Comparison of ENCODE assay signal across 11 cellular contexts in genomic region chr18:58649966-58650816, GRCh38. TPM values are rescaled to one million over a fixed set of nuclear protein-coding genes. Genes with fewer than 3 reads are reported as not detected.
DNase-seq lines count a peak whose midpoint lies in the region; ATAC-seq and TF ChIP-seq lines count a peak whose summit lies in the region.
"Had no signal": no experiment of that assay in that cellular context is flagged by ENCODE, and none has a peak within 500 bp of the region (broad histone marks: within the 10 kb centered on the region; RNA-seq: fewer than 3 reads in every experiment).

No MANE protein-coding gene starts in this region.

- H3K27me3 Mint-ChIP-seq in CD4-positive, alpha-beta T cell = no peaks in the 10 kb centered on the region
- H3K27me3 Mint-ChIP-seq in activated naive CD4-positive, alpha-beta T cell treated with anti-CD3 and anti-CD28 coated beads, Interleukin-2, amount 10 ng/mL, durations not matched to agents 7 days and 5 days = no peaks in the 10 kb centered on the region

- no peak for TF ChIP-seq CTCF in CD4-positive, alpha-beta T cell (IDR thresholded peaks at IDR 0.05)
- TF ChIP-seq CTCF in GM20000 (IDR thresholded peaks at IDR 0.05; ENCODE audit: extremely low read depth, missing control alignments) (no peak), foreskin fibroblast (IDR thresholded peaks at IDR 0.05; ENCODE audit: low read depth, low read length) (no peak)

- H3K36me3 Mint-ChIP-seq in CD4-positive, alpha-beta T cell (ENCODE audit: low read depth) = peaks cover 4% of the 10 kb centered on the region
- peaks cover 43% of the 10 kb centered on the region for H3K36me3 Mint-ChIP-seq in activated naive CD4-positive, alpha-beta T cell treated with anti-CD3 and anti-CD28 coated beads, Interleukin-2, amount 10 ng/mL, durations not matched to agents 7 days and 5 days

- no peak overlapping the region for H3K4me3 ChIP-seq in foreskin fibroblast (ENCODE audit: low read depth in 1 of 2, low read length in 2 of 2)

- POLR2A ChIA-PET in CD4-positive, alpha-beta T cell (lab: Charles Lee) = interaction anchor here (0.8 to 1.4 kb wide), 5 partner anchors 9 to 38 kb away, joined by 3 to 6 read pairs (median 3); partner anchors contain the start of gene MALT1

- DNase-seq in CD4-positive, alpha-beta T cell = no peak
- DNase-seq in activated naive CD4-positive, alpha-beta T cell treated with anti-CD3 and anti-CD28 coated beads, Interleukin-2, amount 10 ng/mL, durations not matched to agents 7 days and 5 days = peak; percentile 56
- DNase-seq in NCI-H2227 treated with DMSO at 0.1 percent for 48 hours (lab: John Stamatoyannopoulos, UW) (no peak), NCI-H2196 (lab: John Stamatoyannopoulos, UW; ENCODE audit: unreplicated experiment) (no peak), GM20000 (ENCODE audit: low spot score) (no peak), foreskin fibroblast (no peak)
- DNase-seq: activated gamma-delta T cell, DMS79 treated with DMSO at 0.1 percent for 48 hours, NCI-H2029 treated with DMSO at 0.1 percent for 48 hours had no signal

- peaks cover 6% of the 10 kb centered on the region for H3K9me3 ChIP-seq in CD4-positive, alpha-beta T cell (ENCODE audit: control insufficient read depth, low read length)

- H3K27me3 ChIP-seq in CD4-positive, alpha-beta T cell (ENCODE audit: control insufficient read depth, insufficient read depth, low read length) = no peaks in the 10 kb centered on the region

- CTCF ChIA-PET in CD4-positive, alpha-beta T cell (lab: Charles Lee) = no interaction called here
- CTCF ChIA-PET in activated naive CD4-positive, alpha-beta T cell treated with anti-CD3 and anti-CD28 coated beads, Interleukin-2, amount 10 ng/mL, durations not matched to agents 7 days and 5 days (lab: Charles Lee) = interaction anchor here (0.6 to 1.0 kb wide), 2 partner anchors 35 to 117 kb away, joined by 3 read pairs; no protein-coding TSS in a partner anchor

- H3K27ac Mint-ChIP-seq in CD4-positive, alpha-beta T cell = peak overlapping the region; percentile 37
- peak overlapping the region; percentile 77 for H3K27ac Mint-ChIP-seq in activated naive CD4-positive, alpha-beta T cell treated with anti-CD3 and anti-CD28 coated beads, Interleukin-2, amount 10 ng/mL, durations not matched to agents 7 days and 5 days

- H3K9me3 Mint-ChIP-seq in CD4-positive, alpha-beta T cell = peaks cover 7% of the 10 kb centered on the region
- peaks cover 33% of the 10 kb centered on the region for H3K9me3 Mint-ChIP-seq in activated naive CD4-positive, alpha-beta T cell treated with anti-CD3 and anti-CD28 coated beads, Interleukin-2, amount 10 ng/mL, durations not matched to agents 7 days and 5 days

- intact Hi-C loops in CD4-positive, alpha-beta T cell (cut with DNase I, micrococcal nuclease) = no loop called here

- peak overlapping the region; percentile 3 for H3K4me3 Mint-ChIP-seq in CD4-positive, alpha-beta T cell
- H3K4me3 Mint-ChIP-seq in activated naive CD4-positive, alpha-beta T cell treated with anti-CD3 and anti-CD28 coated beads, Interleukin-2, amount 10 ng/mL, durations not matched to agents 7 days and 5 days = peak overlapping the region; percentile 1

- H3K4me1 Mint-ChIP-seq in CD4-positive, alpha-beta T cell (ENCODE audit: low read depth) = peaks cover 64% of the 10 kb centered on the region
- peaks cover 66% of the 10 kb centered on the region for H3K4me1 Mint-ChIP-seq in activated naive CD4-positive, alpha-beta T cell treated with anti-CD3 and anti-CD28 coated beads, Interleukin-2, amount 10 ng/mL, durations not matched to agents 7 days and 5 days

- no peak overlapping the region for H3K27ac ChIP-seq in CD4-positive, alpha-beta T cell (ENCODE audit: low read depth, low read length)

- ATAC-seq in CD4-positive, alpha-beta T cell (ENCODE audit: poor library complexity) = peak; percentile 84
- ATAC-seq in GM19328 (IDR thresholded peaks at IDR 0.05; ENCODE audit: unreplicated experiment) (peak; percentile 61), HG03280 (IDR thresholded peaks at IDR 0.05; ENCODE audit: unreplicated experiment) (peak; percentile 73)

RNA-seq across cellular contexts. Expression of gene MALT1, which starts 21.1 kb away (rescaled TPM):
- 10 to 100 TPM; 82.3 to 84.5 TPM for total RNA-seq in CD4-positive, alpha-beta T cell

RNA-seq across cellular contexts. Expression of gene ALPK2, which starts 21.3 kb away (rescaled TPM):
- total RNA-seq in CD4-positive, alpha-beta T cell = under 1 TPM; 0.25 TPM
